Comparison of ENCODE assay signal across 20 cellular contexts in the genomic region with DNA sequence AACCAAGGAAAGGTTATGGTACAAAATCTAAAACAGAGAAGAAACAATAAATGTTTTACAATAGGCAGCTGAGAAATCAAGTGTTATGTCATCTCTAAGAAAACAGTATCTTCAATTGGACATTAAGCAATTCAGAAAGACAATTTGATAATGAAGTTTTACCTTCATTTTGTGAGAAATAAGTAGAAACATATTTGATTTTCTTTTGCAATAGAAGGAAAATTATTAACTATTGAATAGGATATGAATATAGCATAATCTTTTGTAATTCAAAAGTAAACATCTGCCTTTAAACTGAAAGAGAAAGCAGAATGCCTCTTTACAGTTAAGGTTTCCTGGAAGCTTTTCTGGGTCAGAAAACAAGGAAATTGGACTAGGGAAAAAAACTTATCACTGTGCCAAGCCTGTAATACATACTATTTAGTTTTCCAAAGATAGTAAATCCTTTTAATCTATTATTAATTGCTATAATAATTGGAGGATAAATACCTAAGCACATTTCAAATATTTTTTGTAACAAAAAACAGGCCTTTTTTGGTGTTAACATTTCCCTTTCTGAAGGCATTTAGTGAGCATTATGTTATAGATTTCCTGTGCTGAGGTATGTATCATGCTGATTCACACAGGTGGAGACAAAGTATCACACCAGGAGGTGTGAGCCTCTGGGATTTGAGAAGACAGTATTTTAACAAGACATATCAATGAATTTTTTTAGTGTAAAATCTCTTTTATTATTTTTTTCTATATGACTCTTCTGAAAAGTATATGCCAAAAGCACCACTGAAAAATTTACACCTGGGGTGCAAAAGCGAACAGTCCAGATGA.
A peak's percentile ranks its signal among the peaks of the same experiment; 100 is the strongest.
DNase-seq lines count a peak whose midpoint lies in the region; ATAC-seq, FAIRE-seq and TF ChIP-seq lines count a peak whose summit lies in the region.
"Had no signal": no experiment of that assay in that cellular context is flagged by ENCODE, and none has a peak within 500 bp of the region (broad histone marks: within the 10 kb centered on the region; RNA-seq: fewer than 3 reads in every experiment).

No MANE protein-coding gene starts in this region.

- no peaks in the 10 kb centered on the region for H3K27me3 Mint-ChIP-seq in activated naive CD4-positive, alpha-beta T cell treated with anti-CD3 and anti-CD28 coated beads, Interleukin-2, amount 10 ng/mL, durations not matched to agents 7 days and 5 days
- no peaks in the 10 kb centered on the region for H3K27me3 Mint-ChIP-seq in activated T-helper 17 cell treated with anti-CD3 and anti-CD28 coated beads, Interleukin-2, amount 50 U/mL, for 72 hours
- H3K27me3 Mint-ChIP-seq: activated naive CD4-positive, alpha-beta T cell treated with anti-CD3 and anti-CD28 coated beads, Interleukin-2, amount 50 U/mL, for 24 hours; brain had no signal

- peaks cover 22% of the 10 kb centered on the region for H3K4me1 ChIP-seq in DND-41 (ENCODE audit: insufficient read depth, low read length)
- H3K4me1 ChIP-seq: esophagus squamous epithelium had no signal

- H3K4me2 ChIP-seq in DND-41 (ENCODE audit: insufficient read depth, low read length), result peak overlapping the region; percentile 59
- H3K4me2 ChIP-seq: PC-9 had no signal

- H2AFZ ChIP-seq in DND-41 (ENCODE audit: low read depth, low read length), result peak overlapping the region; percentile 73
- H2AFZ ChIP-seq: PC-9 had no signal

- peak overlapping the region; percentile 86 for H3K27ac ChIP-seq in DND-41 (ENCODE audit: low read length)
- H3K27ac ChIP-seq: esophagus squamous epithelium, PC-9 had no signal

- no peaks in the 10 kb centered on the region for H3K79me2 ChIP-seq in DND-41 (ENCODE audit: insufficient read depth, low read length)

- no peaks in the 10 kb centered on the region for H3K4me1 Mint-ChIP-seq in activated naive CD4-positive, alpha-beta T cell treated with anti-CD3 and anti-CD28 coated beads, Interleukin-2, amount 10 ng/mL, durations not matched to agents 7 days and 5 days
- no peaks in the 10 kb centered on the region for H3K4me1 Mint-ChIP-seq in activated T-helper 17 cell treated with anti-CD3 and anti-CD28 coated beads, Interleukin-2, amount 50 U/mL, for 72 hours
- H3K4me1 Mint-ChIP-seq: activated naive CD4-positive, alpha-beta T cell treated with anti-CD3 and anti-CD28 coated beads, Interleukin-2, amount 50 U/mL, for 24 hours; brain had no signal

- no peak for TF ChIP-seq POLR2A in H54 (IDR thresholded peaks at IDR 0.05; ENCODE audit: low read depth, low read length)

- peak; percentile 23 for DNase-seq in DND-41
- peak; percentile 51 for DNase-seq in NCI-H69 (lab: John Stamatoyannopoulos, UW)
- DNase-seq in epithelial cell of esophagus (ENCODE audit: low read depth), result peak; percentile 34
- peak; percentile 8 for DNase-seq in myocyte (ENCODE audit: low read depth)
- DNase-seq in cortex of kidney (lab: John Stamatoyannopoulos, UW), result no peak
- DNase-seq in activated naive CD4-positive, alpha-beta T cell treated with anti-CD3 and anti-CD28 coated beads, Interleukin-2, amount 10 ng/mL, durations not matched to agents 7 days and 5 days, result no peak
- no peak for DNase-seq in H54 (ENCODE audit: insufficient read length, low spot score)
- DNase-seq: activated T-cell treated with anti-CD3 and anti-CD28 coated beads for 4 hours; esophagus squamous epithelium; hypothalamus; left colon; NCI-H526 treated with DMSO at 0.1 percent for 48 hours; occipital lobe; PC-9; stimulated activated CD4-positive, alpha-beta T cell treated with anti-CD3 and anti-CD28 coated beads, Interleukin-2, amount 100 ng/mL, for 48 hours had no signal

- H3K4me3 ChIP-seq in DND-41 (ENCODE audit: low read depth in 1 of 2, low read length in 2 of 2), result peak overlapping the region in 1 of 2 experiments; percentile 12; a peak in 1 of 4 replicates
- no peak overlapping the region for H3K4me3 ChIP-seq in epithelial cell of esophagus (ENCODE audit: low read length)
- H3K4me3 ChIP-seq: esophagus squamous epithelium, PC-9 had no signal

- peak; percentile 86 for ATAC-seq in DND-41 (ENCODE audit: insufficient read depth, low read depth)
- no peak for ATAC-seq in activated T-helper 17 cell treated with anti-CD3 and anti-CD28 coated beads, Interleukin-2, amount 50 U/mL, for 72 hours (replicated peaks)
- ATAC-seq: left colon had no signal

- FAIRE-seq in H54 (lab: Jason Lieb, UNC), result no peak
- FAIRE-seq: TTC549, urothelium cell line had no signal

- no peaks in the 10 kb centered on the region for H3K36me3 ChIP-seq in DND-41 (ENCODE audit: insufficient read depth, low read length)
- H3K36me3 ChIP-seq: esophagus squamous epithelium had no signal

- no peaks in the 10 kb centered on the region for H3K36me3 Mint-ChIP-seq in activated naive CD4-positive, alpha-beta T cell treated with anti-CD3 and anti-CD28 coated beads, Interleukin-2, amount 10 ng/mL, durations not matched to agents 7 days and 5 days
- H3K36me3 Mint-ChIP-seq in activated T-helper 17 cell treated with anti-CD3 and anti-CD28 coated beads, Interleukin-2, amount 50 U/mL, for 72 hours (ENCODE audit: low read depth), result no peaks in the 10 kb centered on the region
- H3K36me3 Mint-ChIP-seq: activated naive CD4-positive, alpha-beta T cell treated with anti-CD3 and anti-CD28 coated beads, Interleukin-2, amount 50 U/mL, for 24 hours; brain had no signal

- H3K4me3 Mint-ChIP-seq in activated naive CD4-positive, alpha-beta T cell treated with anti-CD3 and anti-CD28 coated beads, Interleukin-2, amount 10 ng/mL, durations not matched to agents 7 days and 5 days, result no peak overlapping the region
- no peak overlapping the region for H3K4me3 Mint-ChIP-seq in activated T-helper 17 cell treated with anti-CD3 and anti-CD28 coated beads, Interleukin-2, amount 50 U/mL, for 72 hours
- H3K4me3 Mint-ChIP-seq: activated naive CD4-positive, alpha-beta T cell treated with anti-CD3 and anti-CD28 coated beads, Interleukin-2, amount 50 U/mL, for 24 hours; brain had no signal

- no peaks in the 10 kb centered on the region for H3K9me3 ChIP-seq in DND-41 (ENCODE audit: insufficient read depth, low read length, severe bottlenecking)
- H3K9me3 ChIP-seq: esophagus squamous epithelium had no signal

- no peaks in the 10 kb centered on the region for H4K20me1 ChIP-seq in DND-41 (ENCODE audit: insufficient read depth, low read length)

- peak overlapping the region; percentile 35 for H3K9ac ChIP-seq in DND-41 (ENCODE audit: low read depth, low read length)

- TF ChIP-seq CTCF in DND-41 (IDR thresholded peaks at IDR 0.05; ENCODE audit: borderline replicate concordance, extremely low read depth, low read length, poor library complexity, severe bottlenecking) (peak; percentile 57), epithelial cell of esophagus (IDR thresholded peaks at IDR 0.05; ENCODE audit: insufficient read depth, low read depth, low read length, missing control alignments) (no peak)

- H3K27me3 ChIP-seq in DND-41 (ENCODE audit: insufficient read depth, low read length, poor library complexity), result no peaks in the 10 kb centered on the region
- H3K27me3 ChIP-seq: esophagus squamous epithelium had no signal

- peaks cover 2% of the 10 kb centered on the region for H3K9me3 Mint-ChIP-seq in activated naive CD4-positive, alpha-beta T cell treated with anti-CD3 and anti-CD28 coated beads, Interleukin-2, amount 10 ng/mL, durations not matched to agents 7 days and 5 days
- H3K9me3 Mint-ChIP-seq in activated T-helper 17 cell treated with anti-CD3 and anti-CD28 coated beads, Interleukin-2, amount 50 U/mL, for 72 hours, result peaks cover 10% of the 10 kb centered on the region
- H3K9me3 Mint-ChIP-seq: brain had no signal

- CTCF ChIA-PET in activated naive CD4-positive, alpha-beta T cell treated with anti-CD3 and anti-CD28 coated beads, Interleukin-2, amount 10 ng/mL, durations not matched to agents 7 days and 5 days (lab: Charles Lee), result no interaction called here

- no peak overlapping the region for H3K27ac Mint-ChIP-seq in activated naive CD4-positive, alpha-beta T cell treated with anti-CD3 and anti-CD28 coated beads, Interleukin-2, amount 10 ng/mL, durations not matched to agents 7 days and 5 days
- H3K27ac Mint-ChIP-seq in activated T-helper 17 cell treated with anti-CD3 and anti-CD28 coated beads, Interleukin-2, amount 50 U/mL, for 72 hours, result no peak overlapping the region
- H3K27ac Mint-ChIP-seq: activated naive CD4-positive, alpha-beta T cell treated with anti-CD3 and anti-CD28 coated beads, Interleukin-2, amount 50 U/mL, for 24 hours; brain had no signal

Comparison
In these comparisons a context has a peak if more than half of its experiments do, and no peak if none do; other contexts are left out.
1. DNase-seq: peak in DND-41 (single experiment), NCI-H69 (single experiment), epithelial cell of esophagus (single experiment) and myocyte (single experiment); none in cortex of kidney (single experiment), activated naive CD4-positive, alpha-beta T cell treated with anti-CD3 and anti-CD28 coated beads, Interleukin-2, amount 10 ng/mL, durations not matched to agents 7 days and 5 days (single experiment) and H54 (single experiment).